In the genomic region with DNA sequence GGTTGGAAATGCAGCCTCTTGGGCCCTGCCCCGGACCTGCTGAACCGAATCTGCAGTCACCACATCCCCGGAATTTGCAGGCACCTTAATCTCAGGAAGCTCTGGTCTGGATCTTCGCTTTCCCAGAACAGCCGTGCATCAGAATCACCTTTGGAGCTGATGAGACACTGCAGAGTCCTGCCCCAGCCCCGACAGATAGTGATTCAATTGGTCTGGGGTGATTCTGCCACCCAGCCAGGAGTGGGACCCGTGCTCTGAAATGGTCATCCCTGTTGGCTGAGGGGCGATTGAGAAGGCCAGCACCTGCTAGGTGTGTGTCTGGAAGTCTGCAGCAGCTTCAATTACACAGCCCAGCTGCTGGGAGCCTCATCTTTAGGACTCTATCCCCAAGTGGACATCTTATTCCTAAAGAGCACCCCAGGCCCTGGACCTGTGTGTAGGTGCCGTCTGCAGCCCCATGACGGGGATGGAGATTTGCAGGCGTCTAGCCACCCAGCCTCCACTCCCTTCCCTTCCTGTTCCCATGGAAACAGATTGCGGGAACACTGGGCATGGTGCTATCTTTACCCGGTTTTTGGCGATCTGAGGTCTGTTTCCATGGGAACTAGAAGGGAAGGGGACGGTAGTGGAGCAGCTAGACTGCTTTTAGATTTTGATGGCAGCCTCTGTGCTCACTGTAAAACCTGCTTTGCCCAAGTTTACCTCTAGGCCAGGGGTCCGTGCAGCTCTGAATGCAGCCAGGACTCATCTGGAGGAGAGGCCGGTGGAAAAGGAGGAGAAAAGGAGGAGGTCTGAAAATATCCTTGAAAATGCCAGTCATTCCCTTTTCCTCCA, we compare ENCODE assay signal across 9 cellular contexts.
DNase-seq lines count a peak whose midpoint lies in the region; ATAC-seq and TF ChIP-seq lines count a peak whose summit lies in the region.
"Had no signal": no experiment of that assay in that cellular context is flagged by ENCODE, and none has a peak within 500 bp of the region (broad histone marks: within the 10 kb centered on the region; RNA-seq: fewer than 3 reads in every experiment).

No MANE protein-coding gene starts in this region.

- no peaks in the 10 kb centered on the region for H3K36me3 Mint-ChIP-seq in neural crest cell (ENCODE audit: low read depth)

- no peak overlapping the region for H3K4me3 Mint-ChIP-seq in neural crest cell

- H3K9me3 Mint-ChIP-seq in neural crest cell, result no peaks in the 10 kb centered on the region

- H3K27me3 Mint-ChIP-seq in neural crest cell (ENCODE audit: low read depth), result no peaks in the 10 kb centered on the region

- DNase-seq in M059J (ENCODE audit: low read depth) (peak; percentile 54), cerebellar cortex (ENCODE audit: low spot score) (peak; percentile 98), neural crest cell (ENCODE audit: low read depth, low spot score) (no peak), NCI-H2107 treated with DMSO at 0.1 percent for 48 hours (lab: John Stamatoyannopoulos, UW; ENCODE audit: unreplicated experiment) (no peak), H4 (ENCODE audit: low spot score) (no peak), dedifferentiated amniotic fluid mesenchymal stem cell (ENCODE audit: extremely low spot score) (no peak)
- DNase-seq: NK-92 treated with Interleukin-12 subunit alpha and Interleukin-12 subunit beta, amount 100 ng/mL, for 24 hours had no signal

- ATAC-seq in GM18502 (IDR thresholded peaks at IDR 0.05; ENCODE audit: poor library complexity, unreplicated experiment) (peak; percentile 14), GM21619 (IDR thresholded peaks at IDR 0.05; ENCODE audit: unreplicated experiment) (no peak)

- peaks cover 14% of the 10 kb centered on the region for H3K4me1 Mint-ChIP-seq in neural crest cell

- TF ChIP-seq CTCF in neural crest cell (conservative IDR thresholded peaks at IDR 0.05), result no peak

- peak overlapping the region; percentile 6 for H3K27ac Mint-ChIP-seq in neural crest cell (ENCODE audit: unreplicated experiment)

Comparison
In these comparisons a context has a peak if more than half of its experiments do, and no peak if none do; other contexts are left out.
1. DNase-seq: peak in M059J (single experiment) and cerebellar cortex (single experiment); none in neural crest cell (single experiment), NCI-H2107 treated with DMSO at 0.1 percent for 48 hours (single experiment), H4 (single experiment) and dedifferentiated amniotic fluid mesenchymal stem cell (single experiment).